Comparison of ENCODE assay signal across 22 cellular contexts in genomic region chrX:31319586-31319985, GRCh38.
"Had no signal": no experiment of that assay in that cellular context is flagged by ENCODE, and none has a peak within 500 bp of the region (broad histone marks: within the 10 kb centered on the region; RNA-seq: fewer than 3 reads in every experiment).

No MANE protein-coding gene starts in this region.

- H3K9me3 ChIP-seq: body of pancreas, esophagus muscularis mucosa, heart left ventricle, spleen, testis, uterus had no signal

- H3K4me3 ChIP-seq: body of pancreas, dorsolateral prefrontal cortex, esophagus muscularis mucosa, heart left ventricle, lung, spleen, testis, uterus had no signal

- DNase-seq: activated CD4-positive, alpha-beta memory T cell treated with anti-CD3 and anti-CD28 coated beads, Interleukin-2, amount 10 ng/mL, durations not matched to agents 7 days and 5 days; activated CD4-positive, alpha-beta T cell treated with anti-CD3 and anti-CD28 coated beads, Interleukin-2, amount 10 ng/mL, durations not matched to agents 24 days and 14 days; activated CD8-positive, alpha-beta memory T cell treated with anti-CD3 and anti-CD28 coated beads, Interleukin-2, amount 10 ng/mL, durations not matched to agents 7 days and 5 days; activated naive CD4-positive, alpha-beta T cell; activated naive CD8-positive, alpha-beta T cell treated with anti-CD3 and anti-CD28 coated beads for 36 hours; body of pancreas; caudate nucleus; dorsolateral prefrontal cortex; effector memory CD8-positive, alpha-beta T cell; heart left ventricle; naive thymus-derived CD4-positive, alpha-beta T cell; occipital lobe; spleen; stimulated activated CD4-positive, alpha-beta T cell treated with anti-CD3 and anti-CD28 coated beads, Interleukin-4, amount 100 ng/mL, for 1 hour; stimulated activated naive CD4-positive, alpha-beta T cell; T-cell; testis; trophoblast cell; uterus had no signal

- H3K4me1 ChIP-seq: body of pancreas, spleen, testis, uterus had no signal

- H3K36me3 ChIP-seq: esophagus muscularis mucosa, heart left ventricle, spleen, uterus had no signal

- H3K27ac ChIP-seq: body of pancreas, dorsolateral prefrontal cortex, spleen, testis, uterus, VCaP had no signal

- H3K27me3 ChIP-seq: body of pancreas, esophagus muscularis mucosa, heart left ventricle, spleen, testis, uterus had no signal
